ENCODE assay signal across 11 cellular contexts in the genomic region with DNA sequence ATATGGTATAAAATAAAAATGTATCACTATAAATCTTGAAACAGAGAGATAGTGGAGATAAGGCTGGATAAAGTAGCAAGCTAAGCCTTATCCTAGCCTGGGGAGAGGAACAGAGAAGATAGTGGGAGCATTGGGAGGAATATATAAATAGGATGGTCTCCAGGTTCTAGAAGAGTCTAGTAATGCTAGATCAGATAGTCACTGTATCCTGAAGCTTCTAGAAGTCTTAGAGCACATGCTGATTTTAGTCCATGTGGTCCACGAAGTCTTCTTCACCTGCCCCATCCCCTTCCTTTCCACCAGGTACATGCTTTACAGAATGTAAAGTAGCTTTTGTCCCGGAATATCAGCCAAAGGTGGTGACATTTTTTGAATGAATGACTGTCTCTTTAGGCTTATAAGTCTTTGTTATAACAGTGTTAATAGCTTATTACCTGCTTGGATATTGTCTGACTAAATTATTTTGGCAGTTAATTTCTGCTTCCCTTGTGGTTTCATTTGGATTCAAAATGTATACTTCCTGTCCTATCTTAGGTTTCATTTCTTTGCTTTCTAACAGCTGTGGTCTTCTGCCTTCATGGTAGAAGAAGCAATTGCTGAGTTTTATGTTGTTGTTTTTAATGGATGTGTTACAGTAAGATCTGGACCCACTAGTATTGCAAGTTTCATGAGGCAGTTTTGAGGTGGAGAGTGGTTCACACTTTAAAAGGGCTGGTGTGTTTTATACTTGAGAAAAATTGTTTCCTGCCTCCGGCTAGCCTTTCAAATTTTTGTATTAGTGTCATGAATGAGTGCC. TPM values are rescaled to one million over a fixed set of nuclear protein-coding genes. Genes with fewer than 3 reads are reported as not detected.
DNase-seq lines count a peak whose midpoint lies in the region; ATAC-seq and TF ChIP-seq lines count a peak whose summit lies in the region.
"Had no signal": no experiment of that assay in that cellular context is flagged by ENCODE, and none has a peak within 500 bp of the region (broad histone marks: within the 10 kb centered on the region; RNA-seq: fewer than 3 reads in every experiment).

No MANE protein-coding gene starts in this region.

- peak; percentile 57 for ATAC-seq in GM18498 (IDR thresholded peaks at IDR 0.05; ENCODE audit: unreplicated experiment)
- ATAC-seq in GM21515 (IDR thresholded peaks at IDR 0.05; ENCODE audit: unreplicated experiment): peak; percentile 50
- peak; percentile 49 for ATAC-seq in central memory CD8-positive, alpha-beta T cell (replicated peaks; ENCODE audit: extremely low read depth, poor library complexity, severe bottlenecking)

- no peaks in the 10 kb centered on the region for H3K36me3 Mint-ChIP-seq in central memory CD8-positive, alpha-beta T cell (ENCODE audit: insufficient read depth)

- H3K27me3 Mint-ChIP-seq in central memory CD8-positive, alpha-beta T cell: no peaks in the 10 kb centered on the region

- peak; percentile 58 for DNase-seq in Jurkat, Clone E6-1 (ENCODE audit: low read depth, low spot score)
- DNase-seq in central memory CD8-positive, alpha-beta T cell (ENCODE audit: low spot score in 2 of 2): no peak
- DNase-seq in hepatic stellate cell (ENCODE audit: low spot score): no peak
- DNase-seq in NCI-H748 treated with DMSO at 0.1 percent for 48 hours (lab: John Stamatoyannopoulos, UW): no peak
- DNase-seq in right atrium auricular region (ENCODE audit: low spot score): no peak
- no peak for DNase-seq in MG63
- DNase-seq: foreskin melanocyte had no signal

- H3K4me3 ChIP-seq in Jurkat, Clone E6-1 (ENCODE audit: low read length): peak overlapping the region; percentile 29
- H3K4me3 ChIP-seq in right atrium auricular region (no peak overlapping the region), MG63 (no peak overlapping the region)
- H3K4me3 ChIP-seq: ascending aorta, SK-N-MC had no signal

- no peaks in the 10 kb centered on the region for H3K36me3 ChIP-seq in right atrium auricular region
- H3K36me3 ChIP-seq in MG63: peaks cover 5% of the 10 kb centered on the region
- H3K36me3 ChIP-seq: ascending aorta had no signal

- H3K4me1 Mint-ChIP-seq in central memory CD8-positive, alpha-beta T cell: peaks cover 61% of the 10 kb centered on the region

- H3K4me1 ChIP-seq in right atrium auricular region: peaks cover 0 to 66% of the 10 kb centered on the region in 2 donors

- no peak overlapping the region for H3K27ac ChIP-seq in right atrium auricular region
- H3K27ac ChIP-seq: ascending aorta, SK-N-MC had no signal

- H3K27me3 ChIP-seq in right atrium auricular region (no peaks in the 10 kb centered on the region), MG63 (no peaks in the 10 kb centered on the region)
- H3K27me3 ChIP-seq: ascending aorta had no signal

- no peaks in the 10 kb centered on the region for H3K9me3 ChIP-seq in right atrium auricular region
- H3K9me3 ChIP-seq in MG63: no peaks in the 10 kb centered on the region
- H3K9me3 ChIP-seq: ascending aorta had no signal

- H3K27ac Mint-ChIP-seq in central memory CD8-positive, alpha-beta T cell (ENCODE audit: low read depth): peak overlapping the region; percentile 39

- TF ChIP-seq CTCF in right atrium auricular region (IDR thresholded peaks at IDR 0.05): no peak

- no peaks in the 10 kb centered on the region for H3K9me3 Mint-ChIP-seq in central memory CD8-positive, alpha-beta T cell

- H3K4me3 Mint-ChIP-seq in central memory CD8-positive, alpha-beta T cell: peak overlapping the region; percentile 49

RNA-seq across cellular contexts. Expression of gene SMG7, which starts 5.9 kb away (rescaled TPM):
- polyA plus RNA-seq in Jurkat, Clone E6-1 (2012; ENCODE audit: insufficient read depth, insufficient read length): 46.3 TPM
- 10 to 100 TPM; 42.0 to 43.6 TPM for total RNA-seq in right atrium auricular region
- 28.2 and 86.2 TPM in 2 replicates for total RNA-seq in MG63 (2014; rRNA removed; shearing (Covaris generic); ENCODE audit: low replicate concordance)
